Comparison of ENCODE assay signal across 12 cellular contexts in genomic region chr5:135353952-135354721, GRCh38. TPM values are rescaled to one million over a fixed set of nuclear protein-coding genes. Genes with fewer than 3 reads are reported as not detected.
DNase-seq lines count a peak whose midpoint lies in the region; ATAC-seq and TF ChIP-seq lines count a peak whose summit lies in the region.
"Had no signal": no experiment of that assay in that cellular context is flagged by ENCODE, and none has a peak within 500 bp of the region (broad histone marks: within the 10 kb centered on the region; RNA-seq: fewer than 3 reads in every experiment).

No MANE protein-coding gene starts in this region.

- H3K4me1 ChIP-seq in mammary epithelial cell (ENCODE audit: insufficient read depth, low read length) (no peaks in the 10 kb centered on the region), left lung (peaks cover 8 to 11% of the 10 kb centered on the region in 2 donors), thyroid gland (peaks cover 43 to 67% of the 10 kb centered on the region in 2 donors)
- H3K4me1 ChIP-seq: foreskin keratinocyte had no signal

- H3K36me3 ChIP-seq in mammary epithelial cell (ENCODE audit: insufficient read depth, low read length) (peaks cover 27% of the 10 kb centered on the region), left lung (peaks cover 0 to 85% of the 10 kb centered on the region in 2 donors), thyroid gland (peaks cover 0 to 1% of the 10 kb centered on the region in 2 donors)

- H3K27ac ChIP-seq in mammary epithelial cell (ENCODE audit: insufficient read depth, low read depth, low read length) (no peak overlapping the region), left lung (peak overlapping the region; percentile 20 to 38), thyroid gland (peak overlapping the region; percentile 38 to 77 (median 59))
- H3K27ac ChIP-seq: foreskin keratinocyte, SK-N-MC had no signal

- no peak for TF ChIP-seq CTCF in MCF 10A (IDR thresholded peaks at IDR 0.05; ENCODE audit: unreplicated experiment)
- TF ChIP-seq CTCF in mammary epithelial cell (conservative IDR thresholded peaks at IDR 0.05 in 1 of 2, IDR thresholded peaks at IDR 0.05 in 1 of 2; ENCODE audit: extremely low read depth in 1 of 2, insufficient read depth in 1 of 2, low read depth in 1 of 2, low read length in 2 of 2): no peak
- no peak for TF ChIP-seq CTCF in astrocyte of the spinal cord (IDR thresholded peaks at IDR 0.05; ENCODE audit: low read depth, low read length)
- TF ChIP-seq CTCF in left lung (IDR thresholded peaks at IDR 0.05): no peak
- no peak for TF ChIP-seq CTCF in thyroid gland (IDR thresholded peaks at IDR 0.05)

- H3K79me2 ChIP-seq in mammary epithelial cell (ENCODE audit: insufficient read depth, low read length): peaks cover 46% of the 10 kb centered on the region

- no peak overlapping the region for H2AFZ ChIP-seq in mammary epithelial cell (ENCODE audit: low read depth, low read length)

- CTCF ChIA-PET in MCF 10A (lab: Yijun Ruan, JAX): interaction anchor here (0.6 to 1.1 kb wide), 2 partner anchors 17 to 210 kb away, joined by 3 read pairs; no protein-coding TSS in a partner anchor
- CTCF ChIA-PET in mammary epithelial cell (lab: Charles Lee; ENCODE audit: low non-redundant PET): no interaction called here

- H3K27me3 ChIP-seq in mammary epithelial cell (ENCODE audit: insufficient read depth, low read length) (no peaks in the 10 kb centered on the region), left lung (no peaks in the 10 kb centered on the region), thyroid gland (no peaks in the 10 kb centered on the region)
- H3K27me3 ChIP-seq: foreskin keratinocyte had no signal

- no peak for TF ChIP-seq POLR2A in thyroid gland (IDR thresholded peaks at IDR 0.05)

- POLR2A ChIA-PET in MCF 10A (lab: Yijun Ruan, JAX): interaction anchor here (0.7 to 1.7 kb wide), 3 partner anchors 9 to 50 kb away, joined by 3 to 4 read pairs (median 3); no protein-coding TSS in a partner anchor

- H3K4me2 ChIP-seq in mammary epithelial cell (ENCODE audit: insufficient read depth, low read depth, low read length): no peak overlapping the region

- DNase-seq in MCF 10A (ENCODE audit: unreplicated experiment) (peak; percentile 20), mammary epithelial cell (no peak), astrocyte of the spinal cord (ENCODE audit: low read depth, low spot score) (peak; percentile 94), left lung (no peak), thyroid gland (peak; percentile 76 to 86), SIG-M5 (lab: John Stamatoyannopoulos, UW) (no peak), NCI-H146 (lab: John Stamatoyannopoulos, UW) (no peak)
- DNase-seq: activated CD4-positive, alpha-beta T cell treated with anti-CD3 and anti-CD28 coated beads, Interleukin-2, amount 10 ng/mL, durations not matched to agents 7 days and 5 days; AML-193; foreskin keratinocyte had no signal

- in situ Hi-C loops in mammary epithelial cell (cut with MboI; ENCODE audit: low sequenced_read_pairs in 2 of 2) (no loop called here), astrocyte of the spinal cord (cut with HindIII; ENCODE audit: low sequenced_read_pairs) (no loop called here)

- peak overlapping the region; percentile 71 for H3K27ac Mint-ChIP-seq in MCF 10A (ENCODE audit: low read depth, unreplicated experiment)
- H3K27ac Mint-ChIP-seq: activated CD4-positive, alpha-beta T cell treated with anti-CD3 and anti-CD28 coated beads, Interleukin-2, amount 10 ng/mL, durations not matched to agents 7 days and 5 days had no signal

- no peaks in the 10 kb centered on the region for H3K27me3 Mint-ChIP-seq in MCF 10A (ENCODE audit: insufficient read depth, unreplicated experiment)
- H3K27me3 Mint-ChIP-seq: activated CD4-positive, alpha-beta T cell treated with anti-CD3 and anti-CD28 coated beads, Interleukin-2, amount 10 ng/mL, durations not matched to agents 7 days and 5 days had no signal

- H3K9ac ChIP-seq in mammary epithelial cell (ENCODE audit: insufficient read depth, low read length): no peak overlapping the region

- H3K9me3 ChIP-seq in mammary epithelial cell (replicated peaks; ENCODE audit: insufficient read depth, low read length) (no peaks in the 10 kb centered on the region), left lung (no peaks in the 10 kb centered on the region), thyroid gland (no peaks in the 10 kb centered on the region)

- intact Hi-C loops in MCF 10A (cut with micrococcal nuclease) (no loop called here), mammary epithelial cell (cut with micrococcal nuclease) (no loop called here), left lung (cut with DNase I) (no loop called here), thyroid gland (cut with DNase I) (no loop called here)

- WGBS in mammary epithelial cell (ENCODE audit: low coverage, missing lambda C conversion rate): 68% methylated on average over 3 of the region's 4 CpGs
- WGBS in thyroid gland, 2 donors: 42 to 56% methylated on average over 4 of the region's 4 CpGs

- H3K4me3 ChIP-seq in mammary epithelial cell (replicated peaks in 1 of 3; ENCODE audit: insufficient read depth in 1 of 3, low read depth in 2 of 3, low read length in 3 of 3) (no peak overlapping the region), astrocyte of the spinal cord (ENCODE audit: low read depth, low read length) (no peak overlapping the region), left lung (no peak overlapping the region), thyroid gland (replicated peaks in 1 of 3) (no peak overlapping the region)
- H3K4me3 ChIP-seq: SK-N-MC had no signal

- H4K20me1 ChIP-seq in mammary epithelial cell (ENCODE audit: insufficient read depth, low read length): no peaks in the 10 kb centered on the region

- ATAC-seq in left lung (peak; percentile 57), GM21515 (IDR thresholded peaks at IDR 0.05; ENCODE audit: unreplicated experiment) (no peak)
- ATAC-seq: foreskin keratinocyte had no signal

- no peaks in the 10 kb centered on the region for H3K9me3 Mint-ChIP-seq in MCF 10A (ENCODE audit: unreplicated experiment)
- H3K9me3 Mint-ChIP-seq: activated CD4-positive, alpha-beta T cell treated with anti-CD3 and anti-CD28 coated beads, Interleukin-2, amount 10 ng/mL, durations not matched to agents 7 days and 5 days had no signal

- peaks cover 66% of the 10 kb centered on the region for H3K36me3 Mint-ChIP-seq in MCF 10A (ENCODE audit: insufficient read depth, unreplicated experiment)

- H3K4me3 Mint-ChIP-seq in MCF 10A (ENCODE audit: unreplicated experiment): no peak overlapping the region
- H3K4me3 Mint-ChIP-seq: activated CD4-positive, alpha-beta T cell treated with anti-CD3 and anti-CD28 coated beads, Interleukin-2, amount 10 ng/mL, durations not matched to agents 7 days and 5 days had no signal

- dilution Hi-C loops in mammary epithelial cell (cut with HindIII; ENCODE audit: low sequenced_read_pairs): no loop called here

- H3K4me1 Mint-ChIP-seq in MCF 10A (ENCODE audit: insufficient read depth, unreplicated experiment): peaks cover 6% of the 10 kb centered on the region

- BruUV-seq in MCF 10A (replicated peaks; lab: Mats Ljungman, UMichigan): no TSS peak
- BruUV-seq in mammary epithelial cell (replicated peaks; lab: Mats Ljungman, UMichigan): no TSS peak

RNA-seq across cellular contexts. Expression of gene MACROH2A1, which starts 44.9 kb away (rescaled TPM):
- 266 and 306 TPM in 2 replicates for total RNA-seq in MCF 10A (2022)
- total RNA-seq in mammary epithelial cell: 100 to 1,000 TPM; 317 to 416 TPM
- polyA plus RNA-seq in mammary epithelial cell: 377 TPM
- 255 TPM for polyA minus RNA-seq in mammary epithelial cell
- 100 to 1,000 TPM; 183 to 309 TPM for total RNA-seq in left lung
- 100 to 1,000 TPM; 149 to 242 (median 227) TPM for total RNA-seq in thyroid gland

Comparison
In these comparisons a context has a peak if more than half of its experiments do, and no peak if none do; other contexts are left out.
1. DNase-seq: peak in MCF 10A (single experiment), astrocyte of the spinal cord (single experiment) and thyroid gland (2 of 2); none in mammary epithelial cell (single experiment), left lung (0 of 2), SIG-M5 (single experiment) and NCI-H146 (single experiment).